In genomic region chr9:137278061-137278912, GRCh38 we compare ENCODE assay signal across 8 cellular contexts. TPM values are rescaled to one million over a fixed set of nuclear protein-coding genes. Genes with fewer than 3 reads are reported as not detected.
A peak's percentile ranks its signal among the peaks of the same experiment; 100 is the strongest.
DNase-seq lines count a peak whose midpoint lies in the region; ATAC-seq and TF ChIP-seq lines count a peak whose summit lies in the region.

No MANE protein-coding gene starts in this region.

- peak overlapping the region; percentile 72 to 91 for H3K27ac Mint-ChIP-seq in natural killer cell

- peaks cover 13 to 43% of the 10 kb centered on the region in 2 donors for H3K4me1 Mint-ChIP-seq in natural killer cell

- DNase-seq in RKO (ENCODE audit: low spot score): peak; percentile 69
- peak; percentile 52 to 55 for DNase-seq in erythroblast (lab: John Stamatoyannopoulos, UW)
- no peak for DNase-seq in natural killer cell
- no peak for DNase-seq in NCI-H345 (lab: John Stamatoyannopoulos, UW)
- no peak for DNase-seq in amniotic stem cell (lab: John Stamatoyannopoulos, UW)
- no peak for DNase-seq in posterior vena cava (ENCODE audit: low spot score)
- no peak for DNase-seq in NCI-H524 (lab: John Stamatoyannopoulos, UW)

- ATAC-seq in GM21528 (IDR thresholded peaks at IDR 0.05; ENCODE audit: low FRiP score, unreplicated experiment) (peak; percentile 10), natural killer cell (peak; percentile 12 to 24 (median 12))

- no peaks in the 10 kb centered on the region for H3K27me3 Mint-ChIP-seq in natural killer cell (ENCODE audit: low read depth in 2 of 2)

- intact Hi-C loops in natural killer cell (cut with micrococcal nuclease) (no loop called here), posterior vena cava (cut with DNase I) (no loop called here)

- TF ChIP-seq CTCF in natural killer cell (IDR thresholded peaks at IDR 0.05): no peak

- peak overlapping the region; percentile 96 for H3K4me3 Mint-ChIP-seq in natural killer cell

- TF ChIP-seq POLR2A in erythroblast (IDR thresholded peaks at IDR 0.05; ENCODE audit: low read length): no peak

- H3K36me3 Mint-ChIP-seq in natural killer cell: no peaks in the 10 kb centered on the region

- H3K9me3 Mint-ChIP-seq in natural killer cell: no peaks in the 10 kb centered on the region

RNA-seq across cellular contexts. Expression of gene TOR4A, which starts 0.8 kb away (rescaled TPM):
- total RNA-seq in natural killer cell: 10 to 100 TPM; 16.3 to 24.6 (median 19.2) TPM
- 1 to 10 TPM; 5.3 to 7.0 TPM for total RNA-seq in posterior vena cava

RNA-seq across cellular contexts. Expression of gene NELFB, which starts 23.2 kb away (rescaled TPM):
- total RNA-seq in natural killer cell: 10 to 100 TPM; 42.9 to 53.8 (median 52.6) TPM
- total RNA-seq in posterior vena cava: 10 to 100 TPM; 33.3 to 36.7 TPM

RNA-seq across cellular contexts. Expression of gene NRARP, which starts 23.8 kb away (rescaled TPM):
- total RNA-seq in natural killer cell (1 to 10 TPM in 2 of 3 donors, under 1 TPM in 1; 0.88 to 2.3 (median 1.2) TPM), posterior vena cava (1 to 10 TPM; 5.6 to 9.0 TPM)

RNA-seq across cellular contexts. Expression of gene STPG3, which starts 27.2 kb away (rescaled TPM):
- total RNA-seq in natural killer cell (not detected), posterior vena cava (not detected)

RNA-seq across cellular contexts. Expression of gene TUBB4B, which starts 37.2 kb away (rescaled TPM):
- total RNA-seq in natural killer cell: 100 to 1,000 TPM in 1 of 3 donors, 10 to 100 TPM in 2; 84.4 to 121 (median 93.9) TPM
- 100 to 1,000 TPM; 178 to 185 TPM for total RNA-seq in posterior vena cava

Comparison
In these comparisons a context has a peak if more than half of its experiments do, and no peak if none do; other contexts are left out.
1. DNase-seq: peak in RKO (single experiment) and erythroblast (2 of 2); none in natural killer cell (single experiment), NCI-H345 (single experiment), amniotic stem cell (single experiment), posterior vena cava (single experiment) and NCI-H524 (0 of 2).